ENCODE assay signal across 15 cellular contexts in genomic region chr2:98528349-98528748, GRCh38.
A peak's percentile ranks its signal among the peaks of the same experiment; 100 is the strongest.
DNase-seq lines count a peak whose midpoint lies in the region; ATAC-seq, FAIRE-seq and TF ChIP-seq lines count a peak whose summit lies in the region.
"Had no signal": no experiment of that assay in that cellular context is flagged by ENCODE, and none has a peak within 500 bp of the region (broad histone marks: within the 10 kb centered on the region; RNA-seq: fewer than 3 reads in every experiment).

No MANE protein-coding gene starts in this region.

- no peaks in the 10 kb centered on the region for H3K9me3 ChIP-seq in HEK293 (ENCODE audit: control insufficient read depth, insufficient read depth, low read depth, low read length)
- H3K9me3 ChIP-seq in GM12878 (replicated peaks; ENCODE audit: control insufficient read depth, insufficient read depth, low read length): no peaks in the 10 kb centered on the region; the same call in 2 of the 3 replicates
- H3K9me3 ChIP-seq: Caco-2 had no signal

- H3K9me3 Mint-ChIP-seq in activated T-cell treated with anti-CD3 and anti-CD28 coated beads, Interleukin-2, amount 50 U/mL, for 72 hours: no peaks in the 10 kb centered on the region
- H3K9me3 Mint-ChIP-seq in activated T-cell treated with anti-CD3 and anti-CD28 coated beads, Interleukin-2, amount 50 U/mL, for 4 hours: peaks cover 5% of the 10 kb centered on the region
- no peaks in the 10 kb centered on the region for H3K9me3 Mint-ChIP-seq in natural killer cell treated with Interleukin-12 subunit alpha and Interleukin-12 subunit beta and Interleukin-15 and Interleukin-18, amount 100 ng/mL, for 72 hours
- H3K9me3 Mint-ChIP-seq in T-helper 2 cell treated with Interferon-gamma antibody and Interleukin-4, amounts not matched to agents 5 μg/mL and 100 μg/mL, for 36 hours: peaks cover 12% of the 10 kb centered on the region
- no peaks in the 10 kb centered on the region for H3K9me3 Mint-ChIP-seq in stimulated activated memory B cell treated with anti-CD40 and anti-IgM and Interleukin-4, amounts not matched to agents 10 μg/mL and 1 μg/mL and 100 μg/mL, for 72 hours

- intact Hi-C loops in GM12878 (cut with micrococcal nuclease; ENCODE audit: unreplicated experiment): no loop called here

- H3K4me1 ChIP-seq in HEK293 (ENCODE audit: control insufficient read depth, insufficient read depth, low read length) (peaks cover 7% of the 10 kb centered on the region), GM12878 (ENCODE audit: control insufficient read depth, insufficient read depth, low read length) (no peaks in the 10 kb centered on the region)
- H3K4me1 ChIP-seq: BLaER1, Caco-2 had no signal

- in situ Hi-C loops in GM12878 (cut with MboI): no loop called here

- H3K4me3 Mint-ChIP-seq in activated T-cell treated with anti-CD3 and anti-CD28 coated beads, Interleukin-2, amount 50 U/mL, for 72 hours: no peak overlapping the region
- H3K4me3 Mint-ChIP-seq in activated T-cell treated with anti-CD3 and anti-CD28 coated beads, Interleukin-2, amount 50 U/mL, for 4 hours: no peak overlapping the region
- H3K4me3 Mint-ChIP-seq in natural killer cell treated with Interleukin-12 subunit alpha and Interleukin-12 subunit beta and Interleukin-15 and Interleukin-18, amount 100 ng/mL, for 72 hours: no peak overlapping the region
- no peak overlapping the region for H3K4me3 Mint-ChIP-seq in T-helper 2 cell treated with Interferon-gamma antibody and Interleukin-4, amounts not matched to agents 5 μg/mL and 100 μg/mL, for 36 hours
- no peak overlapping the region for H3K4me3 Mint-ChIP-seq in stimulated activated memory B cell treated with anti-CD40 and anti-IgM and Interleukin-4, amounts not matched to agents 10 μg/mL and 1 μg/mL and 100 μg/mL, for 72 hours

- no peak for DNase-seq in activated T-cell treated with anti-CD3 and anti-CD28 coated beads, Interleukin-2, amount 50 U/mL, for 72 hours
- no peak for DNase-seq in activated T-cell treated with anti-CD3 and anti-CD28 coated beads, Interleukin-2, amount 50 U/mL, for 4 hours
- DNase-seq in GM12878 (ENCODE audit: low read depth, low spot score) (no peak), nucleus accumbens (lab: John Stamatoyannopoulos, UW) (no peak)
- DNase-seq in natural killer cell treated with Interleukin-12 subunit alpha and Interleukin-12 subunit beta and Interleukin-15 and Interleukin-18, amount 100 ng/mL, for 72 hours (ENCODE audit: low spot score): no peak
- DNase-seq in T-helper 2 cell treated with Interferon-gamma antibody and Interleukin-4, amounts not matched to agents 5 μg/mL and 100 μg/mL, for 36 hours (ENCODE audit: low spot score): no peak
- DNase-seq: 8988T, AML-193, Caco-2, DMS53, GF-D8 had no signal

- no peak overlapping the region for H3K9ac ChIP-seq in GM12878 (ENCODE audit: control insufficient read depth, insufficient read depth, low read length)
- H3K9ac ChIP-seq: BLaER1 had no signal

- SMC1A ChIA-PET in GM12878 (lab: Charles Lee; ENCODE audit: uncharacterized antibody, unreplicated experiment): interaction anchor here (1.0 to 2.3 kb wide), 3 partner anchors 13 to 116 kb away, joined by 3 to 8 read pairs (median 5); no protein-coding TSS in a partner anchor

- POLR2A ChIA-PET in HEK293 (lab: Yijun Ruan, JAX): no interaction called here
- POLR2A ChIA-PET in GM12878 (lab: Charles Lee): no interaction called here

- H4K20me1 ChIP-seq in GM12878 (ENCODE audit: control insufficient read depth, insufficient read depth): no peaks in the 10 kb centered on the region
- H4K20me1 ChIP-seq: BLaER1 had no signal

- H3K27ac ChIP-seq in HEK293 (ENCODE audit: extremely low read depth, low read depth, low read length) (no peak overlapping the region), GM12878 (ENCODE audit: control insufficient read depth, insufficient read depth) (no peak overlapping the region)
- H3K27ac ChIP-seq: BLaER1 had no signal

- CTCF ChIA-PET in HEK293 (lab: Yijun Ruan, JAX): interaction anchor here (1.2 kb wide), 1 partner anchor 41 kb away, joined by 3 read pairs; no protein-coding TSS in a partner anchor
- CTCF ChIA-PET in GM12878 (lab: Yijun Ruan, JAX): interaction anchor here (0.7 to 1.5 kb wide), 3 partner anchors 11 to 1352 kb away, joined by 3 to 6 read pairs (median 4); no protein-coding TSS in a partner anchor

- no peaks in the 10 kb centered on the region for H3K4me1 Mint-ChIP-seq in activated T-cell treated with anti-CD3 and anti-CD28 coated beads, Interleukin-2, amount 50 U/mL, for 72 hours (ENCODE audit: low read depth)
- peaks cover 3% of the 10 kb centered on the region for H3K4me1 Mint-ChIP-seq in activated T-cell treated with anti-CD3 and anti-CD28 coated beads, Interleukin-2, amount 50 U/mL, for 4 hours (ENCODE audit: low read depth)
- peaks cover 7 to 12% of the 10 kb centered on the region in 2 donors for H3K4me1 Mint-ChIP-seq in natural killer cell treated with Interleukin-12 subunit alpha and Interleukin-12 subunit beta and Interleukin-15 and Interleukin-18, amount 100 ng/mL, for 72 hours (ENCODE audit: low read depth in 2 of 2)
- H3K4me1 Mint-ChIP-seq in T-helper 2 cell treated with Interferon-gamma antibody and Interleukin-4, amounts not matched to agents 5 μg/mL and 100 μg/mL, for 36 hours (ENCODE audit: low read depth): peaks cover 2% of the 10 kb centered on the region
- H3K4me1 Mint-ChIP-seq in stimulated activated memory B cell treated with anti-CD40 and anti-IgM and Interleukin-4, amounts not matched to agents 10 μg/mL and 1 μg/mL and 100 μg/mL, for 72 hours: no peaks in the 10 kb centered on the region

- H3K27me3 ChIP-seq in GM12878 (replicated peaks in 1 of 2; ENCODE audit: control insufficient read depth in 2 of 2, insufficient read depth in 2 of 2, low read length in 1 of 2): no peaks in the 10 kb centered on the region
- H3K27me3 ChIP-seq: BLaER1 had no signal

- H3K4me3 ChIP-seq in HEK293 (ENCODE audit: low read depth, low read length) (no peak overlapping the region), GM12878 (no peak overlapping the region)
- H3K4me3 ChIP-seq: BLaER1 had no signal

- RAD21 ChIA-PET in GM12878 (lab: Charles Lee; ENCODE audit: unreplicated experiment): no interaction called here

- no peak for TF ChIP-seq POLR2A in GM12878 (IDR thresholded peaks at IDR 0.05; ENCODE audit: low read depth, low read length)

- FAIRE-seq in GM12878 (lab: Jason Lieb, UNC): no peak

- H3K36me3 Mint-ChIP-seq in activated T-cell treated with anti-CD3 and anti-CD28 coated beads, Interleukin-2, amount 50 U/mL, for 72 hours (ENCODE audit: insufficient read depth in 2 of 2): peaks cover 0 to 9% of the 10 kb centered on the region in 2 donors
- peaks cover 28% of the 10 kb centered on the region for H3K36me3 Mint-ChIP-seq in activated T-cell treated with anti-CD3 and anti-CD28 coated beads, Interleukin-2, amount 50 U/mL, for 4 hours (ENCODE audit: insufficient read depth)
- peaks cover 7% of the 10 kb centered on the region for H3K36me3 Mint-ChIP-seq in natural killer cell treated with Interleukin-12 subunit alpha and Interleukin-12 subunit beta and Interleukin-15 and Interleukin-18, amount 100 ng/mL, for 72 hours
- H3K36me3 Mint-ChIP-seq in T-helper 2 cell treated with Interferon-gamma antibody and Interleukin-4, amounts not matched to agents 5 μg/mL and 100 μg/mL, for 36 hours (ENCODE audit: low read depth): peaks cover 53% of the 10 kb centered on the region
- peaks cover 25% of the 10 kb centered on the region for H3K36me3 Mint-ChIP-seq in stimulated activated memory B cell treated with anti-CD40 and anti-IgM and Interleukin-4, amounts not matched to agents 10 μg/mL and 1 μg/mL and 100 μg/mL, for 72 hours

- no peak overlapping the region for H2AFZ ChIP-seq in GM12878 (ENCODE audit: control insufficient read depth, low read depth, low read length)

- H3K27me3 Mint-ChIP-seq in activated T-cell treated with anti-CD3 and anti-CD28 coated beads, Interleukin-2, amount 50 U/mL, for 72 hours (ENCODE audit: low read depth): no peaks in the 10 kb centered on the region
- H3K27me3 Mint-ChIP-seq in activated T-cell treated with anti-CD3 and anti-CD28 coated beads, Interleukin-2, amount 50 U/mL, for 4 hours (ENCODE audit: low read depth): no peaks in the 10 kb centered on the region
- H3K27me3 Mint-ChIP-seq in natural killer cell treated with Interleukin-12 subunit alpha and Interleukin-12 subunit beta and Interleukin-15 and Interleukin-18, amount 100 ng/mL, for 72 hours: no peaks in the 10 kb centered on the region
- no peaks in the 10 kb centered on the region for H3K27me3 Mint-ChIP-seq in T-helper 2 cell treated with Interferon-gamma antibody and Interleukin-4, amounts not matched to agents 5 μg/mL and 100 μg/mL, for 36 hours (ENCODE audit: low read depth)
- no peaks in the 10 kb centered on the region for H3K27me3 Mint-ChIP-seq in stimulated activated memory B cell treated with anti-CD40 and anti-IgM and Interleukin-4, amounts not matched to agents 10 μg/mL and 1 μg/mL and 100 μg/mL, for 72 hours

- H3K36me3 ChIP-seq in HEK293 (ENCODE audit: control insufficient read depth in 2 of 2, insufficient read depth in 1 of 2, low read length in 2 of 2): peaks cover 0 to 2% of the 10 kb centered on the region in 2 experiments; a peak in 1 of 3 replicates
- peaks cover 0 to 3% of the 10 kb centered on the region in 2 experiments; a peak in 1 of 4 replicates for H3K36me3 ChIP-seq in GM12878 (ENCODE audit: control insufficient read depth in 2 of 2, insufficient read depth in 2 of 2, low read length in 1 of 2)

- H3K27ac Mint-ChIP-seq in activated T-cell treated with anti-CD3 and anti-CD28 coated beads, Interleukin-2, amount 50 U/mL, for 72 hours: peak overlapping the region; percentile 85
- H3K27ac Mint-ChIP-seq in natural killer cell treated with Interleukin-12 subunit alpha and Interleukin-12 subunit beta and Interleukin-15 and Interleukin-18, amount 100 ng/mL, for 72 hours: peak overlapping the region; percentile 1 to 48
- no peak overlapping the region for H3K27ac Mint-ChIP-seq in T-helper 2 cell treated with Interferon-gamma antibody and Interleukin-4, amounts not matched to agents 5 μg/mL and 100 μg/mL, for 36 hours
- no peak overlapping the region for H3K27ac Mint-ChIP-seq in stimulated activated memory B cell treated with anti-CD40 and anti-IgM and Interleukin-4, amounts not matched to agents 10 μg/mL and 1 μg/mL and 100 μg/mL, for 72 hours

- TSS peak; percentile 10 for BruUV-seq in GM12878 (replicated peaks; lab: Mats Ljungman, UMichigan)

- TF ChIP-seq EP300 in GM12878 (IDR thresholded peaks at IDR 0.05; ENCODE audit: borderline replicate concordance in 1 of 2, control insufficient read depth in 1 of 2, low read depth in 2 of 2, low read length in 2 of 2): no peak

- ATAC-seq in activated T-cell treated with anti-CD3 and anti-CD28 coated beads, Interleukin-2, amount 50 U/mL, for 72 hours (replicated peaks in 1 of 2): no peak
- no peak for ATAC-seq in activated T-cell treated with anti-CD3 and anti-CD28 coated beads, Interleukin-2, amount 50 U/mL, for 4 hours
- ATAC-seq in GM12878: no peak
- no peak for ATAC-seq in natural killer cell treated with Interleukin-12 subunit alpha and Interleukin-12 subunit beta and Interleukin-15 and Interleukin-18, amount 100 ng/mL, for 72 hours
- no peak for ATAC-seq in stimulated activated memory B cell treated with anti-CD40 and anti-IgM and Interleukin-4, amounts not matched to agents 10 μg/mL and 1 μg/mL and 100 μg/mL, for 72 hours
- ATAC-seq: HCT116 had no signal

- no peak overlapping the region for H3K4me2 ChIP-seq in GM12878 (ENCODE audit: control insufficient read depth, insufficient read depth)
- H3K4me2 ChIP-seq: BLaER1 had no signal

- TF ChIP-seq RAD21 in GM12878 (IDR thresholded peaks at IDR 0.05; ENCODE audit: insufficient read depth, low read depth, low read length): no peak

- TF ChIP-seq CTCF in HEK293 (tag by site-specific recombination; IDR thresholded peaks at IDR 0.05) (no peak), GM12878 (IDR thresholded peaks at IDR 0.05 in 2 of 3, conservative IDR thresholded peaks at IDR 0.05 in 1 of 3; ENCODE audit: control insufficient read depth in 2 of 3, extremely low read depth in 1 of 3, insufficient read depth in 1 of 3, low read depth in 3 of 3, low read length in 3 of 3) (no peak)

- H3K79me2 ChIP-seq in GM12878 (ENCODE audit: control insufficient read depth, insufficient read depth, low read length): no peaks in the 10 kb centered on the region

Comparison
In these comparisons a context has a peak if more than half of its experiments do, and no peak if none do; other contexts are left out.
1. H3K27ac Mint-ChIP-seq: peak in activated T-cell treated with anti-CD3 and anti-CD28 coated beads, Interleukin-2, amount 50 U/mL, for 72 hours (single experiment) and natural killer cell treated with Interleukin-12 subunit alpha and Interleukin-12 subunit beta and Interleukin-15 and Interleukin-18, amount 100 ng/mL, for 72 hours (2 of 2); none in T-helper 2 cell treated with Interferon-gamma antibody and Interleukin-4, amounts not matched to agents 5 μg/mL and 100 μg/mL, for 36 hours (single experiment) and stimulated activated memory B cell treated with anti-CD40 and anti-IgM and Interleukin-4, amounts not matched to agents 10 μg/mL and 1 μg/mL and 100 μg/mL, for 72 hours (single experiment).